ENCODE assay signal across 8 cellular contexts in genomic region chrX:57908972-57909594, GRCh38. TPM values are rescaled to one million over a fixed set of nuclear protein-coding genes. Genes with fewer than 3 reads are reported as not detected.
DNase-seq lines count a peak whose midpoint lies in the region; ATAC-seq and TF ChIP-seq lines count a peak whose summit lies in the region.
"Not testable (repeated sequence)": the region's sequence is repeated elsewhere in the genome, so short reads cannot be mapped to it uniquely, and the experiment has no call there.

No MANE protein-coding gene starts in this region.

- not testable (repeated sequence) for H4K5ac ChIP-seq in mesendoderm (ENCODE audit: low read length)

- dilution Hi-C loops in mammary epithelial cell (cut with HindIII; ENCODE audit: low sequenced_read_pairs) = not testable (repeated sequence)

- H3K9me3 Mint-ChIP-seq in activated CD4-positive, alpha-beta T cell treated with anti-CD3 and anti-CD28 coated beads for 36 hours (ENCODE audit: low read depth); stimulated activated naive CD8-positive, alpha-beta T cell treated with anti-CD3 and anti-CD28 coated beads, Interleukin-15, Interleukin-2, amounts not matched to agents 100 ng/mL and 50 ng/mL, for 24 hours: not testable (repeated sequence)

- not testable (repeated sequence) for H2BK15ac ChIP-seq in mesendoderm (replicated peaks; ENCODE audit: low read depth)

- POLR2A ChIA-PET in activated CD4-positive, alpha-beta T cell treated with anti-CD3 and anti-CD28 coated beads for 36 hours (lab: Charles Lee) = interaction anchor here (0.6 kb wide), 1 partner anchor 621 kb away, joined by 4 read pairs; no protein-coding TSS in a partner anchor

- CTCF ChIA-PET in activated CD4-positive, alpha-beta T cell treated with anti-CD3 and anti-CD28 coated beads for 36 hours (lab: Charles Lee) = not testable (repeated sequence)
- CTCF ChIA-PET in mammary epithelial cell (lab: Charles Lee; ENCODE audit: low non-redundant PET) = interaction anchor here (0.6 kb wide), 2 partner anchors 8 to 46 kb away, joined by 3 to 5 read pairs; no protein-coding TSS in a partner anchor

- H4K20me1 ChIP-seq in mammary epithelial cell (ENCODE audit: insufficient read depth, low read length) = not testable (repeated sequence)

- H4K8ac ChIP-seq in mesendoderm (ENCODE audit: low read depth, low read length) = not testable (repeated sequence)

- H2AK5ac ChIP-seq in mesendoderm (ENCODE audit: low read length) = not testable (repeated sequence)

- not testable (repeated sequence) for H3K27ac ChIP-seq in mammary epithelial cell (ENCODE audit: insufficient read depth, low read depth, low read length); mesendoderm (ENCODE audit: low read depth, low read length)

- not testable (repeated sequence) for H3K27me3 ChIP-seq in mammary epithelial cell (ENCODE audit: insufficient read depth, low read length); mesendoderm (ENCODE audit: insufficient read depth, low read length, poor library complexity)

- H3K4me1 Mint-ChIP-seq in activated CD4-positive, alpha-beta T cell treated with anti-CD3 and anti-CD28 coated beads for 36 hours = peaks cover 25% of the 10 kb centered on the region
- peaks cover 33% of the 10 kb centered on the region for H3K4me1 Mint-ChIP-seq in stimulated activated naive CD8-positive, alpha-beta T cell treated with anti-CD3 and anti-CD28 coated beads, Interleukin-15, Interleukin-2, amounts not matched to agents 100 ng/mL and 50 ng/mL, for 24 hours (ENCODE audit: low read depth)

- WGBS in mammary epithelial cell (ENCODE audit: low coverage, missing lambda C conversion rate) = 57% methylated on average over 20 of the region's 28 CpGs
- no CpG with 5 or more reads among the region's 28 CpGs for WGBS in mesendoderm (ENCODE audit: extremely low coverage, insufficient coverage, low lambda C conversion rate)

- intact Hi-C loops in activated CD4-positive, alpha-beta T cell treated with anti-CD3 and anti-CD28 coated beads for 36 hours (cut with DNase I, micrococcal nuclease) = not testable (repeated sequence)
- intact Hi-C loops in mammary epithelial cell (cut with micrococcal nuclease) = loop anchor here (5.0 kb wide), 1 partner anchor 312 kb away; no protein-coding TSS in a partner anchor

- not testable (repeated sequence) for H3K79me2 ChIP-seq in mammary epithelial cell (ENCODE audit: insufficient read depth, low read length); mesendoderm (ENCODE audit: control insufficient read depth, insufficient read depth, low read length)

- not testable (repeated sequence) for H3K27ac Mint-ChIP-seq in activated CD4-positive, alpha-beta T cell treated with anti-CD3 and anti-CD28 coated beads for 36 hours; stimulated activated naive CD8-positive, alpha-beta T cell treated with anti-CD3 and anti-CD28 coated beads, Interleukin-15, Interleukin-2, amounts not matched to agents 100 ng/mL and 50 ng/mL, for 24 hours

- H3K56ac ChIP-seq in mesendoderm (ENCODE audit: low read length) = not testable (repeated sequence)

- DNase-seq in AG09309 (ENCODE audit: low read depth); activated CD4-positive, alpha-beta T cell treated with anti-CD3 and anti-CD28 coated beads for 36 hours; mammary epithelial cell; fibroblast of villous mesenchyme (ENCODE audit: low read depth): not testable (repeated sequence)
- DNase-seq in NCI-H2227 (lab: John Stamatoyannopoulos, UW; ENCODE audit: unreplicated experiment) = peak; percentile 15
- peak; percentile 0 for DNase-seq in mesendoderm

- not testable (repeated sequence) for H3K23ac ChIP-seq in mesendoderm (ENCODE audit: low read length)

- not testable (repeated sequence) for H3K9me3 ChIP-seq in mammary epithelial cell (replicated peaks; ENCODE audit: insufficient read depth, low read length)

- H3K36me3 ChIP-seq in mammary epithelial cell (ENCODE audit: insufficient read depth, low read length); mesendoderm (ENCODE audit: control insufficient read depth, insufficient read depth, low read length): not testable (repeated sequence)

- peak overlapping the region; percentile 59 for H2AFZ ChIP-seq in mammary epithelial cell (ENCODE audit: low read depth, low read length)

- H3K4me3 ChIP-seq in AG09309 (ENCODE audit: control insufficient read depth, low read depth, low read length) = peak overlapping the region; percentile 37
- H3K4me3 ChIP-seq in mammary epithelial cell (replicated peaks in 1 of 3; ENCODE audit: insufficient read depth in 1 of 3, low read depth in 2 of 3, low read length in 3 of 3) = peak overlapping the region in 2 of 3 experiments; percentile 46 to 51
- peak overlapping the region; percentile 54 for H3K4me3 ChIP-seq in fibroblast of villous mesenchyme (ENCODE audit: low read depth, low read length)
- H3K4me3 ChIP-seq in mesendoderm (ENCODE audit: low read length) = not testable (repeated sequence)

- not testable (repeated sequence) for H2BK5ac ChIP-seq in mesendoderm (ENCODE audit: low read length)

- H3K79me1 ChIP-seq in mesendoderm (ENCODE audit: low read length) = not testable (repeated sequence)

- not testable (repeated sequence) for H2BK120ac ChIP-seq in mesendoderm (ENCODE audit: low read depth, low read length)

- not testable (repeated sequence) for BruUV-seq in mammary epithelial cell (replicated peaks; lab: Mats Ljungman, UMichigan)

- H3K27me3 Mint-ChIP-seq in activated CD4-positive, alpha-beta T cell treated with anti-CD3 and anti-CD28 coated beads for 36 hours; stimulated activated naive CD8-positive, alpha-beta T cell treated with anti-CD3 and anti-CD28 coated beads, Interleukin-15, Interleukin-2, amounts not matched to agents 100 ng/mL and 50 ng/mL, for 24 hours: not testable (repeated sequence)

- in situ Hi-C loops in mammary epithelial cell (cut with MboI; ENCODE audit: low sequenced_read_pairs in 2 of 2) = loop anchor here (25.0 kb wide), 1 partner anchor 322 kb away; the partner anchor contains the start of gene ZXDB (in 2 of the 2)

- not testable (repeated sequence) for TF ChIP-seq CTCF in AG09309 (IDR thresholded peaks at IDR 0.05; ENCODE audit: control insufficient read depth, insufficient read depth, low read depth, low read length, missing control alignments); mammary epithelial cell (conservative IDR thresholded peaks at IDR 0.05 in 1 of 2, IDR thresholded peaks at IDR 0.05 in 1 of 2; ENCODE audit: extremely low read depth in 1 of 2, insufficient read depth in 1 of 2, low read depth in 1 of 2, low read length in 2 of 2); fibroblast of villous mesenchyme (IDR thresholded peaks at IDR 0.05; ENCODE audit: insufficient read depth, low read depth, low read length)

- not testable (repeated sequence) for H3K18ac ChIP-seq in mesendoderm (ENCODE audit: low read length)

- H3K9ac ChIP-seq in mammary epithelial cell (ENCODE audit: insufficient read depth, low read length); mesendoderm (ENCODE audit: low read length): not testable (repeated sequence)

- peak; percentile 3 for ATAC-seq in GM21515 (IDR thresholded peaks at IDR 0.05; ENCODE audit: unreplicated experiment)
- not testable (repeated sequence) for ATAC-seq in activated CD4-positive, alpha-beta T cell treated with anti-CD3 and anti-CD28 coated beads for 36 hours

- peak overlapping the region; percentile 44 for H3K4me2 ChIP-seq in mammary epithelial cell (ENCODE audit: insufficient read depth, low read depth, low read length)
- not testable (repeated sequence) for H3K4me2 ChIP-seq in mesendoderm (ENCODE audit: low read length)

- not testable (repeated sequence) for H3K4ac ChIP-seq in mesendoderm (ENCODE audit: low read depth, low read length)

- H3K36me3 Mint-ChIP-seq in activated CD4-positive, alpha-beta T cell treated with anti-CD3 and anti-CD28 coated beads for 36 hours (ENCODE audit: low read depth) = peaks cover 29% of the 10 kb centered on the region
- peaks cover 12% of the 10 kb centered on the region for H3K36me3 Mint-ChIP-seq in stimulated activated naive CD8-positive, alpha-beta T cell treated with anti-CD3 and anti-CD28 coated beads, Interleukin-15, Interleukin-2, amounts not matched to agents 100 ng/mL and 50 ng/mL, for 24 hours (ENCODE audit: low read depth)

- peak overlapping the region; percentile 32 for H3K4me3 Mint-ChIP-seq in activated CD4-positive, alpha-beta T cell treated with anti-CD3 and anti-CD28 coated beads for 36 hours
- peak overlapping the region; percentile 51 for H3K4me3 Mint-ChIP-seq in stimulated activated naive CD8-positive, alpha-beta T cell treated with anti-CD3 and anti-CD28 coated beads, Interleukin-15, Interleukin-2, amounts not matched to agents 100 ng/mL and 50 ng/mL, for 24 hours

- not testable (repeated sequence) for H3K4me1 ChIP-seq in mammary epithelial cell (ENCODE audit: insufficient read depth, low read length); mesendoderm (ENCODE audit: control insufficient read depth, low read depth, low read length)

RNA-seq across cellular contexts. Expression of gene ZXDA, which starts 1.2 kb away (rescaled TPM):
- 1 to 10 TPM; 2.5 to 3.0 TPM for total RNA-seq in activated CD4-positive, alpha-beta T cell treated with anti-CD3 and anti-CD28 coated beads for 36 hours
- total RNA-seq in mammary epithelial cell = 1 to 10 TPM; 3.2 to 6.7 TPM
- 1.2 TPM for polyA plus RNA-seq in mammary epithelial cell
- 2.8 TPM for polyA minus RNA-seq in mammary epithelial cell
- total RNA-seq in fibroblast of villous mesenchyme = 5.5 and 6.9 TPM in 2 replicates
- polyA plus RNA-seq in mesendoderm (2013, experiment 1 of 2) = 0.17 TPM
- polyA plus RNA-seq in mesendoderm (2013, experiment 2 of 2) = 0.18 TPM
